ENCODE assay signal across 11 cellular contexts in genomic region chr10:48671914-48672595, GRCh38. TPM values are rescaled to one million over a fixed set of nuclear protein-coding genes. Genes with fewer than 3 reads are reported as not detected.
DNase-seq lines count a peak whose midpoint lies in the region; ATAC-seq and TF ChIP-seq lines count a peak whose summit lies in the region.
"Had no signal": no experiment of that assay in that cellular context is flagged by ENCODE, and none has a peak within 500 bp of the region (broad histone marks: within the 10 kb centered on the region; RNA-seq: fewer than 3 reads in every experiment).

No MANE protein-coding gene starts in this region.

- no peaks in the 10 kb centered on the region for H3K4me1 Mint-ChIP-seq in activated CD4-positive, alpha-beta T cell treated with anti-CD3 and anti-CD28 coated beads, Interleukin-2, amount 10 ng/mL, durations not matched to agents 24 days and 14 days
- no peaks in the 10 kb centered on the region for H3K4me1 Mint-ChIP-seq in mesothelial cell of epicardium
- H3K4me1 Mint-ChIP-seq in activated naive CD4-positive, alpha-beta T cell treated with anti-CD3 and anti-CD28 coated beads for 36 hours (ENCODE audit: low read depth), result no peaks in the 10 kb centered on the region
- H3K4me1 Mint-ChIP-seq: immature natural killer cell had no signal

- ATAC-seq in HG02798 (IDR thresholded peaks at IDR 0.05; ENCODE audit: poor library complexity, unreplicated experiment), result peak; percentile 52
- peak; percentile 50 for ATAC-seq in aorta (ENCODE audit: low FRiP score)

- H3K27ac Mint-ChIP-seq in activated CD4-positive, alpha-beta T cell treated with anti-CD3 and anti-CD28 coated beads, Interleukin-2, amount 10 ng/mL, durations not matched to agents 24 days and 14 days, result no peak overlapping the region
- H3K27ac Mint-ChIP-seq in mesothelial cell of epicardium, result no peak overlapping the region
- H3K27ac Mint-ChIP-seq in activated naive CD4-positive, alpha-beta T cell treated with anti-CD3 and anti-CD28 coated beads for 36 hours, result no peak overlapping the region
- H3K27ac Mint-ChIP-seq: immature natural killer cell had no signal

- no peaks in the 10 kb centered on the region for H3K36me3 ChIP-seq in OCI-LY7 (ENCODE audit: insufficient read depth, low read length)
- H3K36me3 ChIP-seq in aorta (ENCODE audit: control insufficient read depth in 1 of 2, insufficient read depth in 2 of 2, low read length in 1 of 2), result no peaks in the 10 kb centered on the region

- H3K9me3 Mint-ChIP-seq in activated CD4-positive, alpha-beta T cell treated with anti-CD3 and anti-CD28 coated beads, Interleukin-2, amount 10 ng/mL, durations not matched to agents 24 days and 14 days, result no peaks in the 10 kb centered on the region
- H3K9me3 Mint-ChIP-seq in mesothelial cell of epicardium, result peaks cover 7% of the 10 kb centered on the region
- H3K9me3 Mint-ChIP-seq in activated naive CD4-positive, alpha-beta T cell treated with anti-CD3 and anti-CD28 coated beads for 36 hours, result no peaks in the 10 kb centered on the region
- H3K9me3 Mint-ChIP-seq: immature natural killer cell had no signal

- H3K4me1 ChIP-seq in OCI-LY7 (ENCODE audit: insufficient read depth, low read length, poor library complexity, severe bottlenecking), result peaks cover 73% of the 10 kb centered on the region
- no peaks in the 10 kb centered on the region for H3K4me1 ChIP-seq in aorta (ENCODE audit: control insufficient read depth in 1 of 2, insufficient read depth in 2 of 2, low read length in 2 of 2)

- peak overlapping the region; percentile 86 for H3K4me2 ChIP-seq in OCI-LY7 (ENCODE audit: low read length)

- no peak overlapping the region for H3K4me3 Mint-ChIP-seq in activated CD4-positive, alpha-beta T cell treated with anti-CD3 and anti-CD28 coated beads, Interleukin-2, amount 10 ng/mL, durations not matched to agents 24 days and 14 days
- no peak overlapping the region for H3K4me3 Mint-ChIP-seq in mesothelial cell of epicardium
- H3K4me3 Mint-ChIP-seq in activated naive CD4-positive, alpha-beta T cell treated with anti-CD3 and anti-CD28 coated beads for 36 hours, result no peak overlapping the region
- H3K4me3 Mint-ChIP-seq: immature natural killer cell had no signal

- H3K9me3 ChIP-seq in OCI-LY7 (ENCODE audit: low read length) (no peaks in the 10 kb centered on the region; the same call in 1 of the 2 replicates), aorta (ENCODE audit: control insufficient read depth, low read length) (no peaks in the 10 kb centered on the region)

- H3K27me3 Mint-ChIP-seq in activated CD4-positive, alpha-beta T cell treated with anti-CD3 and anti-CD28 coated beads, Interleukin-2, amount 10 ng/mL, durations not matched to agents 24 days and 14 days, result no peaks in the 10 kb centered on the region
- peaks cover 30% of the 10 kb centered on the region for H3K27me3 Mint-ChIP-seq in mesothelial cell of epicardium (ENCODE audit: low read depth)
- H3K27me3 Mint-ChIP-seq in activated naive CD4-positive, alpha-beta T cell treated with anti-CD3 and anti-CD28 coated beads for 36 hours (ENCODE audit: low read depth), result peaks cover 2% of the 10 kb centered on the region

- DNase-seq in activated CD4-positive, alpha-beta T cell treated with anti-CD3 and anti-CD28 coated beads, Interleukin-2, amount 10 ng/mL, durations not matched to agents 24 days and 14 days, result peak; percentile 45
- DNase-seq in activated CD4-positive, alpha-beta T cell treated with anti-CD3 and anti-CD28 coated beads, Interleukin-2, amount 50 U/mL, for 48 hours, result no peak
- DNase-seq in OCI-LY7 (ENCODE audit: low spot score) (peak; percentile 87), aorta (no peak), mesothelial cell of epicardium (ENCODE audit: low spot score in 2 of 2, unreplicated experiment in 2 of 2) (no peak)
- no peak for DNase-seq in activated T-cell treated with anti-CD3 and anti-CD28 coated beads, Interleukin-2, amount 50 U/mL, for 1 hour
- no peak for DNase-seq in activated naive CD4-positive, alpha-beta T cell treated with anti-CD3 and anti-CD28 coated beads for 36 hours
- DNase-seq: immature natural killer cell had no signal

- no peaks in the 10 kb centered on the region for H3K27me3 ChIP-seq in aorta (ENCODE audit: control insufficient read depth in 1 of 2, insufficient read depth in 2 of 2, low read length in 1 of 2)

- WGBS in aorta, 2 donors, result 83 to 87% methylated on average over 25 to 26 of the region's 26 CpGs

- no peaks in the 10 kb centered on the region for H4K20me1 ChIP-seq in OCI-LY7 (ENCODE audit: insufficient read depth, low read length)

- intact Hi-C loops in activated CD4-positive, alpha-beta T cell treated with anti-CD3 and anti-CD28 coated beads, Interleukin-2, amount 10 ng/mL, durations not matched to agents 24 days and 14 days (cut with micrococcal nuclease), result no loop called here
- intact Hi-C loops in OCI-LY7 (cut with micrococcal nuclease; ENCODE audit: unreplicated experiment) (loop anchor here (1.0 to 5.0 kb wide), 3 partner anchors 12 to 130 kb away; partner anchors contain the start of gene WDFY4), aorta (cut with DNase I) (no loop called here)
- intact Hi-C loops in activated naive CD4-positive, alpha-beta T cell treated with anti-CD3 and anti-CD28 coated beads for 36 hours (cut with micrococcal nuclease), result no loop called here

- TF ChIP-seq CTCF in OCI-LY7 (conservative IDR thresholded peaks at IDR 0.05; ENCODE audit: low read length) (no peak), mesothelial cell of epicardium (IDR thresholded peaks at IDR 0.05; ENCODE audit: unreplicated experiment) (no peak)

- H3K4me3 ChIP-seq in OCI-LY7 (ENCODE audit: low read depth, low read length, poor library complexity, severe bottlenecking), result peak overlapping the region; percentile 65
- no peak overlapping the region for H3K4me3 ChIP-seq in aorta (ENCODE audit: low read length in 2 of 2)

- POLR2A ChIA-PET in OCI-LY7 (lab: Charles Lee), result interaction anchor here (0.9 to 5.0 kb wide), 7 partner anchors 11 to 98 kb away, joined by 3 to 71 read pairs (median 5); partner anchors contain the start of gene WDFY4

- peaks cover 18% of the 10 kb centered on the region; the same call in 1 of the 2 replicates for H3K79me2 ChIP-seq in OCI-LY7 (ENCODE audit: insufficient read depth, low read depth, low read length)

- no peaks in the 10 kb centered on the region for H3K36me3 Mint-ChIP-seq in activated CD4-positive, alpha-beta T cell treated with anti-CD3 and anti-CD28 coated beads, Interleukin-2, amount 10 ng/mL, durations not matched to agents 24 days and 14 days (ENCODE audit: low read depth)
- H3K36me3 Mint-ChIP-seq in mesothelial cell of epicardium, result no peaks in the 10 kb centered on the region
- no peaks in the 10 kb centered on the region for H3K36me3 Mint-ChIP-seq in activated naive CD4-positive, alpha-beta T cell treated with anti-CD3 and anti-CD28 coated beads for 36 hours (ENCODE audit: low read depth)
- H3K36me3 Mint-ChIP-seq: immature natural killer cell had no signal

- H2AFZ ChIP-seq in OCI-LY7 (ENCODE audit: low read length), result peak overlapping the region; percentile 42

- CTCF ChIA-PET in OCI-LY7 (lab: Charles Lee; ENCODE audit: unreplicated experiment), result interaction anchor here (0.9 to 1.4 kb wide), 3 partner anchors 9 to 18 kb away, joined by 3 to 4 read pairs (median 3); no protein-coding TSS in a partner anchor
- CTCF ChIA-PET in activated naive CD4-positive, alpha-beta T cell treated with anti-CD3 and anti-CD28 coated beads for 36 hours (lab: Charles Lee), result no interaction called here

- no TSS peak for BruUV-seq in OCI-LY7 (replicated peaks; lab: Mats Ljungman, UMichigan)

- H3K27ac ChIP-seq in OCI-LY7 (ENCODE audit: low read depth, low read length, poor library complexity, severe bottlenecking) (peak overlapping the region; percentile 97), aorta (ENCODE audit: low read depth in 1 of 2, low read length in 2 of 2) (no peak overlapping the region)
- H3K27ac ChIP-seq: 22Rv1 had no signal

- H3K9me2 ChIP-seq in OCI-LY7 (ENCODE audit: insufficient read depth, low read length), result no peaks in the 10 kb centered on the region

RNA-seq across cellular contexts. Expression of gene WDFY4, which starts 12.6 kb away (rescaled TPM):
- total RNA-seq in activated CD4-positive, alpha-beta T cell treated with anti-CD3 and anti-CD28 coated beads, Interleukin-2, amount 10 ng/mL, durations not matched to agents 24 days and 14 days, result 0.05 TPM in 1 of 2 replicates, not detected in the other
- total RNA-seq in OCI-LY7 (2014; rRNA removed; shearing (Covaris generic)), result 41.6 and 51.5 TPM in 2 replicates
- total RNA-seq in OCI-LY7 (2022), result 80.0 and 85.6 TPM in 2 replicates
- total RNA-seq in aorta, result 10 to 100 TPM in 1 of 2 donors, 1 to 10 TPM in 1; 7.3 to 15.0 TPM
- polyA plus RNA-seq in aorta, result 1 to 10 TPM in 1 of 2 donors, under 1 TPM in 1; 0.54 to 1.9 TPM
- 2.6 to 4.3 TPM (median 3.3 TPM) in 3 replicates for total RNA-seq in mesothelial cell of epicardium
- total RNA-seq in activated naive CD4-positive, alpha-beta T cell treated with anti-CD3 and anti-CD28 coated beads for 36 hours, result under 1 TPM; 0.20 to 0.29 TPM
- total RNA-seq: NCI-H460 had no signal

Comparison
In these comparisons a context has a peak if more than half of its experiments do, and no peak if none do; other contexts are left out.
1. DNase-seq: peak in activated CD4-positive, alpha-beta T cell treated with anti-CD3 and anti-CD28 coated beads, Interleukin-2, amount 10 ng/mL, durations not matched to agents 24 days and 14 days (single experiment) and OCI-LY7 (single experiment); none in activated CD4-positive, alpha-beta T cell treated with anti-CD3 and anti-CD28 coated beads, Interleukin-2, amount 50 U/mL, for 48 hours (0 of 2), aorta (0 of 2), activated T-cell treated with anti-CD3 and anti-CD28 coated beads, Interleukin-2, amount 50 U/mL, for 1 hour (single experiment), mesothelial cell of epicardium (0 of 2) and activated naive CD4-positive, alpha-beta T cell treated with anti-CD3 and anti-CD28 coated beads for 36 hours (single experiment).